In the genomic region with DNA sequence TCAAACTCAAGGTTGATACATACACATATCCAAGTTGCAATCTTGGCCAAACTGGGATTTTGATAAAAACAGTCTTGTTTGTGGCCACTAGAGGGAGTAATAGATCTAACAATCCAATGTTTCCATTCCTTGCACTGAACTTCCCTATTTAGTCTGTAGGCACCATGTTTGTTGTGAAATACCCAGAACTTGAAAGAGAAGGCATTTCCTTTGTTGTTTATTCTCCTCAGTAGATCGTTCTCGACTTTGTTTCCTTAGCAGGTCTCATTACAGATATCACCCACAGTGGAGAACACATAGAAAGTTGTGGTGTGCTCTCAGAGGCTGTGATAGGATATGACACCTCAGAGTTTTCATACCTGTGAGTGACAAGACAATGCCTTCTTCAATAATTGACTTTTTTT, we compare ENCODE assay signal across 8 cellular contexts.
A peak's percentile ranks its signal among the peaks of the same experiment; 100 is the strongest.
DNase-seq lines count a peak whose midpoint lies in the region; ATAC-seq and TF ChIP-seq lines count a peak whose summit lies in the region.

No MANE protein-coding gene starts in this region.

- peak; percentile 61 for ATAC-seq in GM19351 (IDR thresholded peaks at IDR 0.05; ENCODE audit: unreplicated experiment)

- H3K9me3 Mint-ChIP-seq in Calu3 (ENCODE audit: low read depth, unreplicated experiment): no peaks in the 10 kb centered on the region
- no peaks in the 10 kb centered on the region for H3K9me3 Mint-ChIP-seq in immature natural killer cell

- CTCF ChIA-PET in Calu3 (lab: Charles Lee): no interaction called here

- no peak overlapping the region for H3K9ac ChIP-seq in OCI-LY3 (ENCODE audit: low read length)

- TF ChIP-seq CTCF in Calu3 (IDR thresholded peaks at IDR 0.05; ENCODE audit: unreplicated experiment): peak; percentile 70
- TF ChIP-seq CTCF in OCI-LY3 (IDR thresholded peaks at IDR 0.05; ENCODE audit: low read depth, low read length): peak; percentile 75
- peak; percentile 48 to 93 (median 85) for TF ChIP-seq CTCF in spleen (IDR thresholded peaks at IDR 0.05 in 8 of 11, conservative IDR thresholded peaks at IDR 0.05 in 3 of 11)

- in situ Hi-C loops in T47D (cut with HindIII; ENCODE audit: low pct_unique_long_range_greater_than_20kb, low sequenced_read_pairs): no loop called here

- peaks cover 6% of the 10 kb centered on the region for H3K4me1 Mint-ChIP-seq in Calu3 (ENCODE audit: low read depth, unreplicated experiment)
- H3K4me1 Mint-ChIP-seq in immature natural killer cell: peaks cover 24 to 38% of the 10 kb centered on the region in 2 donors

- intact Hi-C loops in Calu3 (cut with micrococcal nuclease; ENCODE audit: unreplicated experiment) (loop anchor here (1.0 to 5.0 kb wide), 3 partner anchors 70 to 253 kb away; a partner anchor contains a TSS), spleen (cut with DNase I; ENCODE audit: low total_unique reads) (loop anchor here (5.0 to 10.0 kb wide), 2 partner anchors 145 to 252 kb away; no protein-coding TSS in a partner anchor)

- H3K27me3 ChIP-seq in OCI-LY3 (ENCODE audit: low read depth, low read length) (no peaks in the 10 kb centered on the region), spleen (replicated peaks in 1 of 7) (no peaks in the 10 kb centered on the region)

- H3K36me3 ChIP-seq in OCI-LY3 (replicated peaks; ENCODE audit: low read depth, low read length) (no peaks in the 10 kb centered on the region), spleen (peaks cover 0 to 37% (median 11%) of the 10 kb centered on the region in 6 donors)

- H3K27ac ChIP-seq in OCI-LY3 (ENCODE audit: low read length): no peak overlapping the region
- peak overlapping the region in 7 of 8 donors; percentile 63 to 86 (median 72) for H3K27ac ChIP-seq in spleen

- H3K4me3 Mint-ChIP-seq in Calu3 (ENCODE audit: low read depth, unreplicated experiment): no peak overlapping the region
- peak overlapping the region in 1 of 5 donors; percentile 3 for H3K4me3 Mint-ChIP-seq in immature natural killer cell

- no peak overlapping the region for H2AFZ ChIP-seq in OCI-LY3 (ENCODE audit: low read depth, low read length)

- H3K79me2 ChIP-seq in OCI-LY3 (ENCODE audit: low read length): no peaks in the 10 kb centered on the region

- no peak for TF ChIP-seq POLR2A in spleen (IDR thresholded peaks at IDR 0.05)

- H3K4me1 ChIP-seq in OCI-LY3 (ENCODE audit: low read length) (peaks cover 23% of the 10 kb centered on the region), spleen (peaks cover 11 to 60% (median 20%) of the 10 kb centered on the region in 6 donors)

- H3K36me3 Mint-ChIP-seq in Calu3 (ENCODE audit: insufficient read depth, unreplicated experiment) (peaks cover 15% of the 10 kb centered on the region), immature natural killer cell (peaks cover 6 to 16% (median 8%) of the 10 kb centered on the region in 3 donors)

- 0% methylated on average over 2 of the region's 2 CpGs for WGBS in spleen, 5 donors

- H3K27me3 Mint-ChIP-seq in Calu3 (ENCODE audit: unreplicated experiment) (no peaks in the 10 kb centered on the region), immature natural killer cell (ENCODE audit: low read depth in 3 of 3) (peaks cover 0 to 3% (median 1%) of the 10 kb centered on the region in 3 donors)

- H3K9me3 ChIP-seq in OCI-LY3 (ENCODE audit: insufficient read depth, low read length) (no peaks in the 10 kb centered on the region), spleen (no peaks in the 10 kb centered on the region)

- H3K4me2 ChIP-seq in OCI-LY3 (ENCODE audit: low read length): peak overlapping the region; percentile 49; the same call in 1 of the 2 replicates

- H3K4me3 ChIP-seq in OCI-LY3 (ENCODE audit: low read length) (no peak overlapping the region), spleen (peak overlapping the region in 1 of 8 donors; percentile 14)

- H3K27ac Mint-ChIP-seq in Calu3 (ENCODE audit: unreplicated experiment) (no peak overlapping the region), immature natural killer cell (peak overlapping the region; percentile 8 to 75 (median 20))

- H4K20me1 ChIP-seq in OCI-LY3 (ENCODE audit: insufficient read depth, low read length): no peaks in the 10 kb centered on the region

- BruUV-seq in Calu3 (replicated peaks; lab: Mats Ljungman, UMichigan): no TSS peak

- no peak for DNase-seq in Calu3
- DNase-seq in HT1080 (ENCODE audit: low read depth): peak; percentile 71
- peak; percentile 13 to 65 for DNase-seq in T47D (ENCODE audit: low read depth in 1 of 2, low spot score in 1 of 2)
- DNase-seq in immature natural killer cell: peak; percentile 63 to 68 (median 65)
- DNase-seq in spleen: no peak
- DNase-seq in activated gamma-delta T cell (lab: John Stamatoyannopoulos, UW): no peak

Comparison
In these comparisons a context has a peak if more than half of its experiments do, and no peak if none do; other contexts are left out.
1. DNase-seq: peak in HT1080 (single experiment), T47D (2 of 2) and immature natural killer cell (3 of 3); none in Calu3 (single experiment), spleen (single experiment) and activated gamma-delta T cell (single experiment).
2. Peak in every context shown above with its lines, with median percentiles within 50 percentile points of each other: CTCF ChIP-seq.